ENCODE assay signal across 13 cellular contexts in genomic region chr13:42396901-42397670, GRCh38.
DNase-seq lines count a peak whose midpoint lies in the region; ATAC-seq, FAIRE-seq and TF ChIP-seq lines count a peak whose summit lies in the region.
"Had no signal": no experiment of that assay in that cellular context is flagged by ENCODE, and none has a peak within 500 bp of the region (broad histone marks: within the 10 kb centered on the region; RNA-seq: fewer than 3 reads in every experiment).

No MANE protein-coding gene starts in this region.

- H3K27me3 Mint-ChIP-seq in CD4-positive, alpha-beta T cell: no peaks in the 10 kb centered on the region
- H3K27me3 Mint-ChIP-seq in activated T-cell treated with anti-CD3 and anti-CD28 coated beads, Interleukin-2, amount 50 U/mL, for 4 hours (ENCODE audit: low read depth): no peaks in the 10 kb centered on the region

- DNase-seq in CD4-positive, alpha-beta T cell: no peak
- DNase-seq in GM19239 (ENCODE audit: insufficient read length, low spot score) (no peak), glomerular visceral epithelial cell (ENCODE audit: extremely low spot score) (peak; percentile 62), NCI-H510A (lab: John Stamatoyannopoulos, UW) (no peak), vagina (ENCODE audit: extremely low spot score in 2 of 2) (no peak), Right ventricle myocardium superior (no peak), NCI-H82 treated with DMSO at 0.1 percent for 48 hours (lab: John Stamatoyannopoulos, UW; ENCODE audit: unreplicated experiment) (no peak)
- DNase-seq in activated T-cell treated with anti-CD3 and anti-CD28 coated beads, Interleukin-2, amount 50 U/mL, for 4 hours: no peak
- DNase-seq: amniotic stem cell, heart right ventricle, NCI-H2107, NCI-H82 had no signal

- H3K9me3 Mint-ChIP-seq in CD4-positive, alpha-beta T cell: no peaks in the 10 kb centered on the region
- no peaks in the 10 kb centered on the region for H3K9me3 Mint-ChIP-seq in activated T-cell treated with anti-CD3 and anti-CD28 coated beads, Interleukin-2, amount 50 U/mL, for 4 hours

- no peak overlapping the region for H3K4me3 ChIP-seq in vagina
- H3K4me3 ChIP-seq: heart right ventricle had no signal

- H3K27me3 ChIP-seq in CD4-positive, alpha-beta T cell (ENCODE audit: control insufficient read depth, insufficient read depth, low read length): no peaks in the 10 kb centered on the region
- no peaks in the 10 kb centered on the region for H3K27me3 ChIP-seq in vagina

- H3K4me1 ChIP-seq in vagina: no peaks in the 10 kb centered on the region

- POLR2A ChIA-PET in CD4-positive, alpha-beta T cell (lab: Charles Lee): interaction anchor here (0.9 to 1.6 kb wide), 3 partner anchors 22 to 125 kb away, joined by 3 to 7 read pairs (median 3); partner anchors contain the start of gene AKAP11

- no peaks in the 10 kb centered on the region for H3K36me3 Mint-ChIP-seq in CD4-positive, alpha-beta T cell (ENCODE audit: low read depth)
- H3K36me3 Mint-ChIP-seq in activated T-cell treated with anti-CD3 and anti-CD28 coated beads, Interleukin-2, amount 50 U/mL, for 4 hours (ENCODE audit: insufficient read depth): peaks cover 3% of the 10 kb centered on the region

- TF ChIP-seq CTCF in CD4-positive, alpha-beta T cell (IDR thresholded peaks at IDR 0.05): no peak
- no peak for TF ChIP-seq CTCF in vagina (IDR thresholded peaks at IDR 0.05)

- FAIRE-seq in GM19239 (lab: Jason Lieb, UNC): peak; percentile 53

- no peaks in the 10 kb centered on the region for H3K36me3 ChIP-seq in vagina
- H3K36me3 ChIP-seq: heart right ventricle had no signal

- no peak overlapping the region for H3K27ac ChIP-seq in CD4-positive, alpha-beta T cell (ENCODE audit: low read depth, low read length)
- H3K27ac ChIP-seq in vagina: no peak overlapping the region

- no peak overlapping the region for H3K4me3 Mint-ChIP-seq in CD4-positive, alpha-beta T cell
- peak overlapping the region; percentile 80 for H3K4me3 Mint-ChIP-seq in activated T-cell treated with anti-CD3 and anti-CD28 coated beads, Interleukin-2, amount 50 U/mL, for 4 hours

- H3K27ac Mint-ChIP-seq in CD4-positive, alpha-beta T cell: peak overlapping the region; percentile 85
- H3K27ac Mint-ChIP-seq: B cell had no signal

- intact Hi-C loops in CD4-positive, alpha-beta T cell (cut with DNase I, micrococcal nuclease): loop anchor here in 1 of 2 experiments (10.0 kb wide), 1 partner anchor 122 kb away; the partner anchor contains the start of gene AKAP11
- intact Hi-C loops in vagina (cut with DNase I) (no loop called here), Right ventricle myocardium superior (cut with DNase I) (no loop called here)

- TF ChIP-seq POLR2A in vagina (IDR thresholded peaks at IDR 0.05): no peak

- no peaks in the 10 kb centered on the region for H3K9me3 ChIP-seq in CD4-positive, alpha-beta T cell (ENCODE audit: control insufficient read depth, low read length)
- H3K9me3 ChIP-seq in vagina: no peaks in the 10 kb centered on the region
- H3K9me3 ChIP-seq: heart right ventricle had no signal

- H3K4me1 Mint-ChIP-seq in CD4-positive, alpha-beta T cell (ENCODE audit: low read depth): peaks cover 74% of the 10 kb centered on the region
- peaks cover 77% of the 10 kb centered on the region for H3K4me1 Mint-ChIP-seq in activated T-cell treated with anti-CD3 and anti-CD28 coated beads, Interleukin-2, amount 50 U/mL, for 4 hours (ENCODE audit: low read depth)

- ATAC-seq in CD4-positive, alpha-beta T cell (ENCODE audit: poor library complexity): no peak
- ATAC-seq in activated T-cell treated with anti-CD3 and anti-CD28 coated beads, Interleukin-2, amount 50 U/mL, for 4 hours: peak; percentile 10 to 14
- no peak for ATAC-seq in Right ventricle myocardium superior (ENCODE audit: poor library complexity)
- ATAC-seq: heart right ventricle had no signal

- CTCF ChIA-PET in CD4-positive, alpha-beta T cell (lab: Charles Lee): interaction anchor here (1.2 kb wide), 1 partner anchor 29 kb away, joined by 3 read pairs; no protein-coding TSS in a partner anchor

Comparison
In these comparisons a context has a peak if more than half of its experiments do, and no peak if none do; other contexts are left out.
1. ATAC-seq: peak in activated T-cell treated with anti-CD3 and anti-CD28 coated beads, Interleukin-2, amount 50 U/mL, for 4 hours (2 of 2); none in CD4-positive, alpha-beta T cell (single experiment) and Right ventricle myocardium superior (single experiment).